20 cellular contexts compared by ENCODE assay signal in genomic region chr20:826695-827323, GRCh38. TPM values are rescaled to one million over a fixed set of nuclear protein-coding genes. Genes with fewer than 3 reads are reported as not detected.
"Had no signal": no experiment of that assay in that cellular context is flagged by ENCODE, and none has a peak within 500 bp of the region (broad histone marks: within the 10 kb centered on the region; RNA-seq: fewer than 3 reads in every experiment).

No MANE protein-coding gene starts in this region.

- H3K9me3 ChIP-seq: esophagus squamous epithelium, left lung, upper lobe of left lung had no signal

- H3K9me3 Mint-ChIP-seq: activated CD4-positive, alpha-beta T cell treated with anti-CD3 and anti-CD28 coated beads, Interleukin-2, amount 10 ng/mL, durations not matched to agents 7 days and 5 days; activated T-cell treated with anti-CD3 and anti-CD28 coated beads, Interleukin-2, amount 50 U/mL, for 24 hours; memory B cell; stimulated activated effector memory CD8-positive, alpha-beta T cell treated with anti-CD3 and anti-CD28 coated beads, Interleukin-12 subunit alpha, Interleukin-12 subunit beta, amount 100 ng/mL, for 72 hours had no signal

- DNase-seq: activated CD4-positive, alpha-beta T cell treated with anti-CD3 and anti-CD28 coated beads, Interleukin-2, amount 10 ng/mL, durations not matched to agents 7 days and 5 days; activated CD4-positive, CD25-positive, alpha-beta regulatory T cell; activated gamma-delta T cell; activated T-cell treated with anti-CD3 and anti-CD28 coated beads, Interleukin-2, amount 50 U/mL, for 24 hours; amygdala; dorsolateral prefrontal cortex; esophagus squamous epithelium; foreskin fibroblast; left lung; nephron progenitor cell had no signal

- H3K4me3 Mint-ChIP-seq: activated CD4-positive, alpha-beta T cell treated with anti-CD3 and anti-CD28 coated beads, Interleukin-2, amount 10 ng/mL, durations not matched to agents 7 days and 5 days; activated naive CD8-positive, alpha-beta T cell; activated T-cell treated with anti-CD3 and anti-CD28 coated beads, Interleukin-2, amount 50 U/mL, for 24 hours; brain; memory B cell; nephron progenitor cell; stimulated activated effector memory CD8-positive, alpha-beta T cell treated with anti-CD3 and anti-CD28 coated beads, Interleukin-12 subunit alpha, Interleukin-12 subunit beta, amount 100 ng/mL, for 72 hours had no signal

- H3K4me3 ChIP-seq: dorsolateral prefrontal cortex, esophagus squamous epithelium, left lung, skin epidermis, upper lobe of left lung had no signal

- H3K27ac Mint-ChIP-seq: activated CD4-positive, alpha-beta T cell treated with anti-CD3 and anti-CD28 coated beads, Interleukin-2, amount 10 ng/mL, durations not matched to agents 7 days and 5 days; activated naive CD8-positive, alpha-beta T cell; activated T-cell treated with anti-CD3 and anti-CD28 coated beads, Interleukin-2, amount 50 U/mL, for 24 hours; brain; memory B cell; nephron progenitor cell; stimulated activated effector memory CD8-positive, alpha-beta T cell treated with anti-CD3 and anti-CD28 coated beads, Interleukin-12 subunit alpha, Interleukin-12 subunit beta, amount 100 ng/mL, for 72 hours had no signal

- H3K27me3 Mint-ChIP-seq: activated CD4-positive, alpha-beta T cell treated with anti-CD3 and anti-CD28 coated beads, Interleukin-2, amount 10 ng/mL, durations not matched to agents 7 days and 5 days; activated naive CD8-positive, alpha-beta T cell; activated T-cell treated with anti-CD3 and anti-CD28 coated beads, Interleukin-2, amount 50 U/mL, for 24 hours had no signal

- ATAC-seq: stimulated activated effector memory CD8-positive, alpha-beta T cell treated with anti-CD3 and anti-CD28 coated beads, Interleukin-12 subunit alpha, Interleukin-12 subunit beta, amount 100 ng/mL, for 72 hours had no signal

- FAIRE-seq: endometrium had no signal

- H3K27me3 ChIP-seq: dorsolateral prefrontal cortex, esophagus squamous epithelium, left lung, upper lobe of left lung had no signal

- H3K36me3 Mint-ChIP-seq: activated naive CD8-positive, alpha-beta T cell; brain; memory B cell; stimulated activated effector memory CD8-positive, alpha-beta T cell treated with anti-CD3 and anti-CD28 coated beads, Interleukin-12 subunit alpha, Interleukin-12 subunit beta, amount 100 ng/mL, for 72 hours had no signal

- H3K27ac ChIP-seq: dorsolateral prefrontal cortex, esophagus squamous epithelium, left lung, skin epidermis, upper lobe of left lung had no signal

- H3K36me3 ChIP-seq: esophagus squamous epithelium, left lung, upper lobe of left lung had no signal

- H3K4me1 ChIP-seq: left lung had no signal

RNA-seq across cellular contexts. Expression of gene SLC52A3, which starts 58.5 kb away (rescaled TPM):
- total RNA-seq: activated CD4-positive, alpha-beta T cell treated with anti-CD3 and anti-CD28 coated beads, Interleukin-2, amount 10 ng/mL, durations not matched to agents 7 days and 5 days; activated CD8-positive, alpha-beta memory T cell treated with anti-CD3 and anti-CD28 coated beads for 36 hours; osteocyte; T-helper 2 cell treated with Interferon-gamma antibody and Interleukin-4, amounts not matched to agents 100 ng/mL and 5 ng/mL, for 36 hours had no signal
